ENCODE assay signal across 29 cellular contexts in genomic region chr3:190125669-190126068, GRCh38. TPM values are rescaled to one million over a fixed set of nuclear protein-coding genes. Genes with fewer than 3 reads are reported as not detected.
"Had no signal": no experiment of that assay in that cellular context is flagged by ENCODE, and none has a peak within 500 bp of the region (broad histone marks: within the 10 kb centered on the region; RNA-seq: fewer than 3 reads in every experiment).

No MANE protein-coding gene starts in this region.

- H3K27ac ChIP-seq: psoas muscle, right atrium auricular region, transverse colon, vagina had no signal

- H3K36me3 ChIP-seq: pancreas, right atrium auricular region, transverse colon, vagina had no signal

- H3K4me1 ChIP-seq: pancreas, psoas muscle had no signal

- H3K4me1 Mint-ChIP-seq: central memory CD8-positive, alpha-beta T cell had no signal

- ATAC-seq: activated naive CD4-positive, alpha-beta T cell treated with anti-CD3 and anti-CD28 coated beads, Interleukin-2, amount 50 U/mL, for 72 hours; activated T-cell treated with anti-CD3 and anti-CD28 coated beads, Interleukin-2, amount 50 U/mL, for 72 hours; esophagus mucosa; left ventricle myocardium superior; psoas muscle had no signal

- DNase-seq: activated CD4-positive, alpha-beta T cell treated with anti-CD3 and anti-CD28 coated beads for 4 hours; activated CD4-positive, alpha-beta T cell treated with anti-CD3 and anti-CD28 coated beads, Interleukin-2, amount 50 U/mL, for 4 hours; activated CD4-positive, CD25-positive, alpha-beta regulatory T cell; activated naive CD4-positive, alpha-beta T cell; activated T-cell treated with anti-CD3 and anti-CD28 coated beads for 4 hours; activated T-cell treated with anti-CD3 and anti-CD28 coated beads, Interleukin-2, amount 50 U/mL, for 72 hours; endodermal cell; foreskin fibroblast; head of caudate nucleus; kidney glomerular epithelial cell; left ventricle myocardium superior; mammary epithelial cell; naive B cell; pancreas; psoas muscle; stimulated activated CD4-positive, alpha-beta T cell treated with anti-CD3 and anti-CD28 coated beads, Interleukin-15, amount 100 ng/mL, for 24 hours; stimulated activated CD4-positive, alpha-beta T cell treated with anti-CD3 and anti-CD28 coated beads, Interleukin-2, amount 100 ng/mL, for 24 hours; stimulated activated naive CD4-positive, alpha-beta T cell; T-helper 1 cell; transverse colon had no signal

- H3K36me3 Mint-ChIP-seq: activated naive CD4-positive, alpha-beta T cell treated with anti-CD3 and anti-CD28 coated beads, Interleukin-2, amount 50 U/mL, for 72 hours; mesothelial cell of epicardium; naive B cell had no signal

- FAIRE-seq: bronchial epithelial cell, pancreas had no signal

- H3K27ac Mint-ChIP-seq: activated naive CD4-positive, alpha-beta T cell treated with anti-CD3 and anti-CD28 coated beads, Interleukin-2, amount 50 U/mL, for 72 hours; activated T-cell treated with anti-CD3 and anti-CD28 coated beads, Interleukin-2, amount 50 U/mL, for 72 hours; dendritic cell treated with granulocyte-macrophage colony-stimulating factor and Interleukin-4, amounts not matched to agents 40 ng/mL and 50 ng/mL, for 4 days; endodermal cell; mesothelial cell of epicardium; naive B cell; T-helper 2 cell treated with Interferon-gamma antibody and Interleukin-4, amounts not matched to agents 5 μg/mL and 100 μg/mL, for 36 hours had no signal

- H3K27me3 ChIP-seq: pancreas, right atrium auricular region, transverse colon, vagina had no signal

- H3K4me3 Mint-ChIP-seq: activated T-cell treated with anti-CD3 and anti-CD28 coated beads, Interleukin-2, amount 50 U/mL, for 72 hours; central memory CD8-positive, alpha-beta T cell; dendritic cell treated with granulocyte-macrophage colony-stimulating factor and Interleukin-4, amounts not matched to agents 40 ng/mL and 50 ng/mL, for 4 days; endodermal cell; mesothelial cell of epicardium; naive B cell; T-helper 2 cell treated with Interferon-gamma antibody and Interleukin-4, amounts not matched to agents 5 μg/mL and 100 μg/mL, for 36 hours had no signal

- H3K9me3 ChIP-seq: pancreas, psoas muscle, right atrium auricular region, transverse colon, vagina had no signal

- H3K4me3 ChIP-seq: pancreas, psoas muscle, right atrium auricular region, transverse colon, vagina had no signal

- H3K9me3 Mint-ChIP-seq: activated naive CD4-positive, alpha-beta T cell treated with anti-CD3 and anti-CD28 coated beads, Interleukin-2, amount 50 U/mL, for 72 hours; activated T-cell treated with anti-CD3 and anti-CD28 coated beads, Interleukin-2, amount 50 U/mL, for 72 hours; central memory CD8-positive, alpha-beta T cell; dendritic cell treated with granulocyte-macrophage colony-stimulating factor and Interleukin-4, amounts not matched to agents 40 ng/mL and 50 ng/mL, for 4 days; mesothelial cell of epicardium; T-helper 2 cell treated with Interferon-gamma antibody and Interleukin-4, amounts not matched to agents 5 μg/mL and 100 μg/mL, for 36 hours had no signal

RNA-seq across cellular contexts. Expression of gene P3H2, which starts 5.0 kb away (rescaled TPM):
- total RNA-seq: activated naive CD4-positive, alpha-beta T cell treated with anti-CD3 and anti-CD28 coated beads, Interleukin-2, amount 50 U/mL, for 72 hours; activated T-cell treated with anti-CD3 and anti-CD28 coated beads, Interleukin-2, amount 50 U/mL, for 72 hours had no signal
